Comparison of ENCODE assay signal across 3 cellular contexts in genomic region chr10:3319811-3320226, GRCh38.
"Had no signal": no experiment of that assay in that cellular context is flagged by ENCODE, and none has a peak within 500 bp of the region (broad histone marks: within the 10 kb centered on the region; RNA-seq: fewer than 3 reads in every experiment).

No MANE protein-coding gene starts in this region.

- DNase-seq: GDM1, GF-D8 had no signal

- ATAC-seq: GM12878 had no signal
